In the genomic region with DNA sequence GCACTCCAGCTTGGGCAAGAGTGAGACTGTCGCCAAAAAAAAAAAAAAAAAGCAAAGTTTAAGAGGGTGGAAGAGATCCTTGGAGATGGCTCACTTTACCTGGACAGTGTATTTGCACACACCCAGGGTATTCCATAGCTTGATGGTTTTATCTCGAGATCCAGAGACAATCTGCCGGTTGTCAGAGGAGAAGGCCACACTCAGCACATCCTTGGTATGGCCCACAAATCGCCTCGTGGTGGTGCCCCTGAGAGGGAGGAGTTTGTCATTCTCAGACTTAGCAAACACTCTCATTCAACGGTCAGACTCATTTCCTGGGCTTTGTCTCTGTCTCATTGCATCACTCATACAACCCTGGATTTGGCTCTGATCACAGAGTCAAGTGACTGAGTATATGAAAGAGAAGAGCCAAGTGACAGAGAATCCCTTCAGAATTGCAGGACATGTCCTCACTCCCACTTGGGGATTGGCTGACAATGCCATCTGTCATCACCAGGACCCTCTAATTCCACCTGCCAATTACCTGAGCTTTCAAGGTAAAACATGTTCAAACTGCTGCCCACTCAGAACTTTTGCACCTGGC, we compare ENCODE assay signal across 8 cellular contexts. TPM values are rescaled to one million over a fixed set of nuclear protein-coding genes. Genes with fewer than 3 reads are reported as not detected.
A peak's percentile ranks its signal among the peaks of the same experiment; 100 is the strongest.
DNase-seq lines count a peak whose midpoint lies in the region; ATAC-seq, FAIRE-seq and TF ChIP-seq lines count a peak whose summit lies in the region.

No MANE protein-coding gene starts in this region.

- DNase-seq in NCI-H460 (ENCODE audit: extremely low read depth, low read depth) (peak; percentile 79), mammary epithelial cell (peak; percentile 82), myocyte (ENCODE audit: low read depth) (peak; percentile 43), NCI-H345 (lab: John Stamatoyannopoulos, UW) (no peak), urothelium cell line (ENCODE audit: low spot score) (no peak), DMS53 (lab: John Stamatoyannopoulos, UW) (no peak)

- dilution Hi-C loops in mammary epithelial cell (cut with HindIII; ENCODE audit: low sequenced_read_pairs), result no loop called here

- FAIRE-seq in urothelium cell line (lab: Jason Lieb, UNC), result no peak

- WGBS in mammary epithelial cell (ENCODE audit: low coverage, missing lambda C conversion rate), result 35% methylated on average over 5 of the region's 6 CpGs

- no peaks in the 10 kb centered on the region for H3K27me3 ChIP-seq in DOHH2 (ENCODE audit: control insufficient read depth, low read length)
- H3K27me3 ChIP-seq in mammary epithelial cell (ENCODE audit: insufficient read depth, low read length), result no peaks in the 10 kb centered on the region

- H3F3A ChIP-seq in DOHH2 (ENCODE audit: control insufficient read depth, insufficient read depth), result peaks cover 71% of the 10 kb centered on the region

- H3K9ac ChIP-seq in mammary epithelial cell (ENCODE audit: insufficient read depth, low read length), result peak overlapping the region; percentile 98

- BruUV-seq in mammary epithelial cell (replicated peaks; lab: Mats Ljungman, UMichigan), result no TSS peak

- CTCF ChIA-PET in mammary epithelial cell (lab: Charles Lee; ENCODE audit: low non-redundant PET), result interaction anchor here (0.6 kb wide), 1 partner anchor 21 kb away, joined by 3 read pairs; no protein-coding TSS in a partner anchor

- TF ChIP-seq CTCF in DOHH2 (IDR thresholded peaks at IDR 0.05; ENCODE audit: low read depth, low read length, poor library complexity, severe bottlenecking), result no peak
- no peak for TF ChIP-seq CTCF in mammary epithelial cell (conservative IDR thresholded peaks at IDR 0.05 in 1 of 2, IDR thresholded peaks at IDR 0.05 in 1 of 2; ENCODE audit: extremely low read depth in 1 of 2, insufficient read depth in 1 of 2, low read depth in 1 of 2, low read length in 2 of 2)

- no peak for ATAC-seq in GM19467 (IDR thresholded peaks at IDR 0.05; ENCODE audit: unreplicated experiment)

- H3K9me2 ChIP-seq in DOHH2 (replicated peaks; ENCODE audit: control insufficient read depth, low read length), result no peaks in the 10 kb centered on the region

- no peaks in the 10 kb centered on the region for H3K9me3 ChIP-seq in DOHH2 (ENCODE audit: control insufficient read depth, insufficient read depth, low read length)
- H3K9me3 ChIP-seq in mammary epithelial cell (replicated peaks; ENCODE audit: insufficient read depth, low read length), result no peaks in the 10 kb centered on the region

- intact Hi-C loops in mammary epithelial cell (cut with micrococcal nuclease), result loop anchor here (1.0 to 10.0 kb wide), 2 partner anchors 19 to 447 kb away; no protein-coding TSS in a partner anchor

- H3K27ac ChIP-seq in DOHH2 (ENCODE audit: low read depth, low read length) (peak overlapping the region; percentile 90), mammary epithelial cell (ENCODE audit: insufficient read depth, low read depth, low read length) (peak overlapping the region; percentile 84)

- H3K4me1 ChIP-seq in DOHH2 (ENCODE audit: control insufficient read depth, low read length) (peaks cover 29% of the 10 kb centered on the region), mammary epithelial cell (ENCODE audit: insufficient read depth, low read length) (peaks cover 30% of the 10 kb centered on the region)

- H3K79me2 ChIP-seq in DOHH2 (ENCODE audit: control insufficient read depth, low read length) (peaks cover 74% of the 10 kb centered on the region), mammary epithelial cell (ENCODE audit: insufficient read depth, low read length) (peaks cover 85% of the 10 kb centered on the region)

- peak overlapping the region; percentile 92 for H3K4me2 ChIP-seq in DOHH2 (ENCODE audit: low read length)
- H3K4me2 ChIP-seq in mammary epithelial cell (ENCODE audit: insufficient read depth, low read depth, low read length), result peak overlapping the region; percentile 98

- peaks cover 75% of the 10 kb centered on the region for H3K36me3 ChIP-seq in DOHH2 (ENCODE audit: control insufficient read depth, low read length)
- peaks cover 44% of the 10 kb centered on the region for H3K36me3 ChIP-seq in mammary epithelial cell (ENCODE audit: insufficient read depth, low read length)

- H2AFZ ChIP-seq in mammary epithelial cell (ENCODE audit: low read depth, low read length), result no peak overlapping the region

- H3K4me3 ChIP-seq in DOHH2 (ENCODE audit: low read length) (peak overlapping the region; percentile 87), mammary epithelial cell (replicated peaks in 1 of 3; ENCODE audit: insufficient read depth in 1 of 3, low read depth in 2 of 3, low read length in 3 of 3) (peak overlapping the region; percentile 96 to 100 (median 98))

- H4K20me1 ChIP-seq in DOHH2 (ENCODE audit: control insufficient read depth, insufficient read depth, low read depth, low read length), result peaks cover 36% of the 10 kb centered on the region
- H4K20me1 ChIP-seq in mammary epithelial cell (ENCODE audit: insufficient read depth, low read length), result peaks cover 14% of the 10 kb centered on the region

- in situ Hi-C loops in mammary epithelial cell (cut with MboI; ENCODE audit: low sequenced_read_pairs in 2 of 2), result no loop called here

RNA-seq across cellular contexts. Expression of a gene that starts 2.2 kb away (rescaled TPM):
- 6,972 and 7,071 TPM in 2 replicates for total RNA-seq in NCI-H460 (2014; rRNA removed; shearing (Covaris generic))
- 4,584 and 4,689 TPM in 2 replicates for polyA plus RNA-seq in NCI-H460 (2014; cell fraction: nucleus; rRNA removed)
- total RNA-seq in mammary epithelial cell, result 1,000 to 10,000 TPM; 2,031 to 4,986 TPM
- 4,579 TPM for polyA plus RNA-seq in mammary epithelial cell
- polyA minus RNA-seq in mammary epithelial cell, result 7,221 TPM
- total RNA-seq in myocyte, result 2,741 and 2,769 TPM in 2 replicates
- polyA plus RNA-seq in myocyte (2012), result 2,253 TPM

RNA-seq across cellular contexts. Expression of a gene that starts 18.4 kb away (rescaled TPM):
- 25.7 and 32.2 TPM in 2 replicates for total RNA-seq in NCI-H460 (2014; rRNA removed; shearing (Covaris generic))
- polyA plus RNA-seq in NCI-H460 (2014; cell fraction: nucleus; rRNA removed), result 100 and 108 TPM in 2 replicates
- 10 to 100 TPM; 10.3 to 30.6 TPM for total RNA-seq in mammary epithelial cell
- 10.1 TPM for polyA plus RNA-seq in mammary epithelial cell
- 10.5 TPM for polyA minus RNA-seq in mammary epithelial cell
- 13.4 and 13.8 TPM in 2 replicates for total RNA-seq in myocyte
- 37.3 TPM for polyA plus RNA-seq in myocyte (2012)

RNA-seq across cellular contexts. Expression of a gene that starts 19.5 kb away (rescaled TPM):
- 10.2 and 10.6 TPM in 2 replicates for total RNA-seq in NCI-H460 (2014; rRNA removed; shearing (Covaris generic))
- polyA plus RNA-seq in NCI-H460 (2014; cell fraction: nucleus; rRNA removed), result 18.2 and 30.0 TPM in 2 replicates
- 1 to 10 TPM; 5.7 to 6.0 TPM for total RNA-seq in mammary epithelial cell
- 3.3 TPM for polyA plus RNA-seq in mammary epithelial cell
- polyA minus RNA-seq in mammary epithelial cell, result not detected
- 4.3 and 8.0 TPM in 2 replicates for total RNA-seq in myocyte
- 9.4 TPM for polyA plus RNA-seq in myocyte (2012)

RNA-seq across cellular contexts. Expression of a gene that starts 36.5 kb away (rescaled TPM):
- 46.8 and 54.3 TPM in 2 replicates for total RNA-seq in NCI-H460 (2014; rRNA removed; shearing (Covaris generic))
- polyA plus RNA-seq in NCI-H460 (2014; cell fraction: nucleus; rRNA removed), result 52.9 and 66.6 TPM in 2 replicates
- 10 to 100 TPM in 1 of 2 donors, 1 to 10 TPM in 1; 6.3 to 31.4 TPM for total RNA-seq in mammary epithelial cell
- 18.8 TPM for polyA plus RNA-seq in mammary epithelial cell
- 6.6 TPM for polyA minus RNA-seq in mammary epithelial cell
- total RNA-seq in myocyte, result 8.9 and 18.8 TPM in 2 replicates
- 0.96 TPM for polyA plus RNA-seq in myocyte (2012)

Comparison
In these comparisons a context has a peak if more than half of its experiments do, and no peak if none do; other contexts are left out.
1. DNase-seq: peak in NCI-H460 (single experiment), mammary epithelial cell (single experiment) and myocyte (single experiment); none in NCI-H345 (single experiment), urothelium cell line (single experiment) and DMS53 (single experiment).